In genomic region chr19:18519962-18520847, GRCh38 we compare ENCODE assay signal across 8 cellular contexts. TPM values are rescaled to one million over a fixed set of nuclear protein-coding genes. Genes with fewer than 3 reads are reported as not detected.
DNase-seq lines count a peak whose midpoint lies in the region; ATAC-seq and TF ChIP-seq lines count a peak whose summit lies in the region.

No MANE protein-coding gene starts in this region.

- H3K27me3 ChIP-seq in DOHH2 (ENCODE audit: control insufficient read depth, low read length) (no peaks in the 10 kb centered on the region), hepatocyte (no peaks in the 10 kb centered on the region), gastrocnemius medialis (no peaks in the 10 kb centered on the region)

- ATAC-seq in gastrocnemius medialis (peak; percentile 68 to 69), HG03139 (IDR thresholded peaks at IDR 0.05; ENCODE audit: unreplicated experiment) (no peak), HG03520 (IDR thresholded peaks at IDR 0.05; ENCODE audit: unreplicated experiment) (no peak)

- TF ChIP-seq POLR2A in gastrocnemius medialis (IDR thresholded peaks at IDR 0.05) = peak; percentile 78 to 84

- H3K79me2 ChIP-seq in DOHH2 (ENCODE audit: control insufficient read depth, low read length) (peaks cover 67% of the 10 kb centered on the region), hepatocyte (peaks cover 54% of the 10 kb centered on the region)

- TF ChIP-seq CTCF in DOHH2 (IDR thresholded peaks at IDR 0.05; ENCODE audit: low read depth, low read length, poor library complexity, severe bottlenecking) = peak; percentile 94
- TF ChIP-seq CTCF in hepatocyte (IDR thresholded peaks at IDR 0.05; ENCODE audit: poor library complexity) = peak; percentile 67
- peak; percentile 53 to 74 (median 60) for TF ChIP-seq CTCF in gastrocnemius medialis (IDR thresholded peaks at IDR 0.05 in 4 of 5, conservative IDR thresholded peaks at IDR 0.05 in 1 of 5)

- H3K9me3 ChIP-seq in DOHH2 (ENCODE audit: control insufficient read depth, insufficient read depth, low read length) (no peaks in the 10 kb centered on the region), hepatocyte (ENCODE audit: low read depth) (no peaks in the 10 kb centered on the region), gastrocnemius medialis (no peaks in the 10 kb centered on the region)

- H3K4me2 ChIP-seq in DOHH2 (ENCODE audit: low read length) = peak overlapping the region; percentile 88
- peak overlapping the region; percentile 82 for H3K4me2 ChIP-seq in hepatocyte

- no peak overlapping the region for H2AFZ ChIP-seq in hepatocyte

- H4K20me1 ChIP-seq in DOHH2 (ENCODE audit: control insufficient read depth, insufficient read depth, low read depth, low read length) (peaks cover 10% of the 10 kb centered on the region), hepatocyte (ENCODE audit: insufficient read depth, poor library complexity, severe bottlenecking) (peaks cover 28% of the 10 kb centered on the region)

- no peaks in the 10 kb centered on the region for H3F3A ChIP-seq in DOHH2 (ENCODE audit: control insufficient read depth, insufficient read depth)

- peak overlapping the region; percentile 98 for H3K4me3 ChIP-seq in DOHH2 (ENCODE audit: low read length)
- peak overlapping the region; percentile 58 for H3K4me3 ChIP-seq in hepatocyte
- H3K4me3 ChIP-seq in gastrocnemius medialis = peak overlapping the region; percentile 85 to 99 (median 95)

- H3K36me3 ChIP-seq in DOHH2 (ENCODE audit: control insufficient read depth, low read length) = peaks cover 8% of the 10 kb centered on the region
- no peaks in the 10 kb centered on the region for H3K36me3 ChIP-seq in hepatocyte (replicated peaks; ENCODE audit: insufficient read depth, low read depth)
- H3K36me3 ChIP-seq in gastrocnemius medialis = no peaks in the 10 kb centered on the region

- DNase-seq in HuH-7 (ENCODE audit: low spot score) = peak; percentile 68
- peak; percentile 58 for DNase-seq in SK-N-DZ (ENCODE audit: low spot score)
- DNase-seq in amniotic stem cell (lab: John Stamatoyannopoulos, UW) = peak; percentile 60
- DNase-seq in hepatocyte (ENCODE audit: low spot score) = peak; percentile 92
- DNase-seq in gastrocnemius medialis = peak; percentile 88 to 94

- 10% methylated on average over 22 of the region's 22 CpGs for WGBS in hepatocyte (ENCODE audit: low lambda C conversion rate, missing lambda C conversion rate)

- H3K4me1 ChIP-seq in DOHH2 (ENCODE audit: control insufficient read depth, low read length) = peaks cover 10% of the 10 kb centered on the region
- peaks cover 32% of the 10 kb centered on the region for H3K4me1 ChIP-seq in hepatocyte (ENCODE audit: insufficient read depth)
- peaks cover 42 to 49% of the 10 kb centered on the region in 2 donors for H3K4me1 ChIP-seq in gastrocnemius medialis

- intact Hi-C loops in gastrocnemius medialis (cut with DNase I; ENCODE audit: low total_unique reads) = loop anchor here (2.0 to 5.0 kb wide), 3 partner anchors 51 to 543 kb away; partner anchors contain the start of gene SLC25A42

- in situ Hi-C loops in gastrocnemius medialis (cut with MboI; ENCODE audit: low sequenced_read_pairs in 4 of 4) = loop anchor here in 2 of 4 donors (5.0 kb wide), 2 partner anchors 48 to 53 kb away; no protein-coding TSS in a partner anchor

- H3K27ac ChIP-seq in DOHH2 (ENCODE audit: low read depth, low read length) = peak overlapping the region; percentile 58
- peak overlapping the region; percentile 97 for H3K27ac ChIP-seq in hepatocyte
- H3K27ac ChIP-seq in gastrocnemius medialis = peak overlapping the region; percentile 97 to 100 (median 98)

- H3K9me2 ChIP-seq in DOHH2 (replicated peaks; ENCODE audit: control insufficient read depth, low read length) (no peaks in the 10 kb centered on the region), hepatocyte (replicated peaks; ENCODE audit: insufficient read depth) (no peaks in the 10 kb centered on the region)

RNA-seq across cellular contexts. Expression of gene ELL, which starts 1.7 kb away (rescaled TPM):
- 6.6 and 7.1 TPM in 2 replicates for polyA plus RNA-seq in SK-N-DZ (2014; cell fraction: cytosol; rRNA removed)
- polyA plus RNA-seq in SK-N-DZ (2014; cell fraction: nucleus; rRNA removed) = 8.1 and 9.4 TPM in 2 replicates
- total RNA-seq in hepatocyte (3.9 and 11.0 TPM in 2 replicates), gastrocnemius medialis (10 to 100 TPM; 21.8 to 30.8 (median 27.3) TPM)
- 15.0 and 18.1 TPM in 2 replicates for polyA plus RNA-seq in hepatocyte

RNA-seq across cellular contexts. Expression of gene FKBP8, which starts 23.2 kb away (rescaled TPM):
- 250 and 297 TPM in 2 replicates for polyA plus RNA-seq in SK-N-DZ (2014; cell fraction: cytosol; rRNA removed)
- 155 and 232 TPM in 2 replicates for polyA plus RNA-seq in SK-N-DZ (2014; cell fraction: nucleus; rRNA removed)
- 183 and 195 TPM in 2 replicates for total RNA-seq in hepatocyte
- polyA plus RNA-seq in hepatocyte = 247 and 262 TPM in 2 replicates
- 100 to 1,000 TPM; 157 to 195 (median 184) TPM for total RNA-seq in gastrocnemius medialis

RNA-seq across cellular contexts. Expression of gene KXD1, which starts 37.5 kb away (rescaled TPM):
- 89.4 and 109 TPM in 2 replicates for polyA plus RNA-seq in SK-N-DZ (2014; cell fraction: cytosol; rRNA removed)
- polyA plus RNA-seq in SK-N-DZ (2014; cell fraction: nucleus; rRNA removed) = 75.4 and 103 TPM in 2 replicates
- total RNA-seq in hepatocyte (76.3 and 91.7 TPM in 2 replicates), gastrocnemius medialis (100 to 1,000 TPM in 3 of 4 donors, 10 to 100 TPM in 1; 97.1 to 155 (median 106) TPM)
- 85.7 and 89.2 TPM in 2 replicates for polyA plus RNA-seq in hepatocyte

RNA-seq across cellular contexts. Expression of gene UBA52, which starts 51.5 kb away (rescaled TPM):
- polyA plus RNA-seq in SK-N-DZ (2014; cell fraction: cytosol; rRNA removed) = 826 and 902 TPM in 2 replicates
- polyA plus RNA-seq in SK-N-DZ (2014; cell fraction: nucleus; rRNA removed) = 558 and 639 TPM in 2 replicates
- total RNA-seq in hepatocyte (561 and 593 TPM in 2 replicates), gastrocnemius medialis (100 to 1,000 TPM; 512 to 719 (median 537) TPM)
- polyA plus RNA-seq in hepatocyte = 470 and 498 TPM in 2 replicates

Comparison
In these comparisons a context has a peak if more than half of its experiments do, and no peak if none do; other contexts are left out.
1. ATAC-seq: peak in gastrocnemius medialis (2 of 2); none in HG03139 (single experiment) and HG03520 (single experiment).
2. Peak in every context shown above with its lines, with median percentiles within 50 percentile points of each other: H3K27ac ChIP-seq, H3K4me3 ChIP-seq, CTCF ChIP-seq and DNase-seq.